ENCODE assay signal across 8 cellular contexts in the genomic region with DNA sequence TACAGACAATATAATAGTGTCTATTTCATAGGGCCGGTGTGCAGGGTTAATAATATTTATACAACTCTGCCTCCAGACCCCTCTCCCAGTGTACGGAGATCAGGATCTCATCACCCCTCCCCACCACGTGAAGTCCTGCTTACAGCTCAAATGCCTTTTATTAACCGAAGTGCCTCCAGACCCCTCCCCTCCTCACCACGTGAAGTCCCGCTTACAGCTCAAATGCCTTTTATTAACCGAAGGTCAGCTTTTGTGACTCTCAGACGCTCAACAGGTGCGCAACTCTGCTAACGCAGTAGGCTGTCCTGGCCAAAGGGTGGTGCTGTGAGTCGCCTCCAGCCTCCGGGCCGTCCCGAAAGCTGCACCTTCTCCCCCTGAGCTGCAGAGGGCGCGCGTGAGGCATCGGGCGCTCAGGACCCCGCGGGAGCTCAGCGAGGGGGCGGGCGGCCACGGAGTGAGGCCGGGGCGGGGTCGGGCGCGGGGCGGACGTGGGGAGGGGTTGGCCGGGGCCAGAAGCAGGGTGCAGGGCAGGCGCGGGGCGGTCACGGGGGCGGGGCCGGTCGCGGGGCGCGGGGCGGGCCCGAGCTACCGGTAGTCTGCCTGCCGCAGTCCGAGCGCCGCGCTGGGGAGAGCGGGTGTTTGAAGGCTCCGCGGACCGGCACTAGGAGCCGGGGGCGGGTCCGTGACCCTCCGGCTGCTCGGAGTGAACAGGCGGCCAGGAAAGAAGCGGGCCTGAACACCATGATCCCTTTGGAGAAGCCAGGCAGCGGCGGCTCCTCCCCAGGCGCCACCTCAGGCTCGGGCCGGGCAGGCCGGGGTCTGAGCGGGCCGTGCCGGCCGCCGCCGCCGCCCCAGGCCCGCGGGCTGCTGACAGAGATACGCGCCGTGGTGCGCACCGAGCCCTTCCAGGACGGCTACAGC. TPM values are rescaled to one million over a fixed set of nuclear protein-coding genes. Genes with fewer than 3 reads are reported as not detected.
DNase-seq lines count a peak whose midpoint lies in the region; ATAC-seq and TF ChIP-seq lines count a peak whose summit lies in the region.

TSS of gene STK17A (plus strand) at position 606 of the 921 bp plus-strand sequence. CDS start at position 742, 136 bp downstream.

- no peaks in the 10 kb centered on the region for H3K36me3 ChIP-seq in esophagus squamous epithelium

- no peaks in the 10 kb centered on the region for H3K9me3 Mint-ChIP-seq in activated T-cell treated with anti-CD3 and anti-CD28 coated beads, Interleukin-2, amount 50 U/mL, for 4 hours
- no peaks in the 10 kb centered on the region for H3K9me3 Mint-ChIP-seq in stimulated activated effector memory CD8-positive, alpha-beta T cell treated with anti-CD3 and anti-CD28 coated beads, Interleukin-12 subunit alpha, Interleukin-12 subunit beta, amount 100 ng/mL, for 72 hours

- peaks cover 2% of the 10 kb centered on the region for H3K36me3 Mint-ChIP-seq in activated T-cell treated with anti-CD3 and anti-CD28 coated beads, Interleukin-2, amount 50 U/mL, for 4 hours (ENCODE audit: insufficient read depth)
- peaks cover 37% of the 10 kb centered on the region for H3K36me3 Mint-ChIP-seq in stimulated activated effector memory CD8-positive, alpha-beta T cell treated with anti-CD3 and anti-CD28 coated beads, Interleukin-12 subunit alpha, Interleukin-12 subunit beta, amount 100 ng/mL, for 72 hours

- peaks cover 0 to 9% (median 0%) of the 10 kb centered on the region in 4 donors for H3K27me3 ChIP-seq in esophagus squamous epithelium

- H3K4me3 ChIP-seq in esophagus squamous epithelium: peak within 1 kb of the TSS; percentile 91 to 93 (median 92)

- intact Hi-C loops in esophagus squamous epithelium (cut with DNase I): loop anchor here (5.0 to 10.0 kb wide), 3 partner anchors 62 to 252 kb away; no protein-coding TSS in a partner anchor

- H3K27ac Mint-ChIP-seq in stimulated activated effector memory CD8-positive, alpha-beta T cell treated with anti-CD3 and anti-CD28 coated beads, Interleukin-12 subunit alpha, Interleukin-12 subunit beta, amount 100 ng/mL, for 72 hours: peak within 1 kb of the TSS; percentile 94

- peak within 1 kb of the TSS; percentile 96 for H3K4me3 Mint-ChIP-seq in activated T-cell treated with anti-CD3 and anti-CD28 coated beads, Interleukin-2, amount 50 U/mL, for 4 hours
- peak within 1 kb of the TSS; percentile 91 for H3K4me3 Mint-ChIP-seq in stimulated activated effector memory CD8-positive, alpha-beta T cell treated with anti-CD3 and anti-CD28 coated beads, Interleukin-12 subunit alpha, Interleukin-12 subunit beta, amount 100 ng/mL, for 72 hours

- H3K27me3 Mint-ChIP-seq in activated T-cell treated with anti-CD3 and anti-CD28 coated beads, Interleukin-2, amount 50 U/mL, for 4 hours (ENCODE audit: low read depth): peaks cover 4% of the 10 kb centered on the region

- WGBS in esophagus squamous epithelium, 2 donors: 2 to 8% methylated on average over 4 to 8 of the region's 83 CpGs

- H3K4me1 ChIP-seq in esophagus squamous epithelium: peaks cover 9 to 42% (median 18%) of the 10 kb centered on the region in 3 donors

- peak; percentile 95 to 100 (median 100) for TF ChIP-seq CTCF in esophagus squamous epithelium (IDR thresholded peaks at IDR 0.05)

- H3K4me1 Mint-ChIP-seq in activated T-cell treated with anti-CD3 and anti-CD28 coated beads, Interleukin-2, amount 50 U/mL, for 4 hours (ENCODE audit: low read depth): peaks cover 24% of the 10 kb centered on the region
- H3K4me1 Mint-ChIP-seq in stimulated activated effector memory CD8-positive, alpha-beta T cell treated with anti-CD3 and anti-CD28 coated beads, Interleukin-12 subunit alpha, Interleukin-12 subunit beta, amount 100 ng/mL, for 72 hours: peaks cover 29% of the 10 kb centered on the region

- ATAC-seq in GM21576 (IDR thresholded peaks at IDR 0.05; ENCODE audit: unreplicated experiment): peak; percentile 59
- peak; percentile 77 to 82 for ATAC-seq in activated T-cell treated with anti-CD3 and anti-CD28 coated beads, Interleukin-2, amount 50 U/mL, for 4 hours
- peak; percentile 89 for ATAC-seq in stimulated activated effector memory CD8-positive, alpha-beta T cell treated with anti-CD3 and anti-CD28 coated beads, Interleukin-12 subunit alpha, Interleukin-12 subunit beta, amount 100 ng/mL, for 72 hours

- DNase-seq in DMS53 (lab: John Stamatoyannopoulos, UW): peak; percentile 96
- DNase-seq in activated T-cell treated with anti-CD3 and anti-CD28 coated beads, Interleukin-2, amount 50 U/mL, for 4 hours: peak; percentile 94
- peak; percentile 67 for DNase-seq in esophagus squamous epithelium (lab: John Stamatoyannopoulos, UW)
- peak; percentile 96 for DNase-seq in myocyte (ENCODE audit: low read depth)
- peak; percentile 97 for DNase-seq in stimulated activated effector memory CD8-positive, alpha-beta T cell treated with anti-CD3 and anti-CD28 coated beads, Interleukin-12 subunit alpha, Interleukin-12 subunit beta, amount 100 ng/mL, for 72 hours (ENCODE audit: low spot score in 2 of 2)

- H3K9me3 ChIP-seq in esophagus squamous epithelium: no peaks in the 10 kb centered on the region

- no peak; the same call in 1 of the 2 replicates for TF ChIP-seq EP300 in Ishikawa (IDR thresholded peaks at IDR 0.05; ENCODE audit: borderline replicate concordance)

- peak in 3 of 4 donors; percentile 60 to 93 (median 90) for TF ChIP-seq POLR2A in esophagus squamous epithelium (IDR thresholded peaks at IDR 0.05)

- H3K27ac ChIP-seq in esophagus squamous epithelium: peak within 1 kb of the TSS; percentile 94 to 99 (median 96)

- TF ChIP-seq RAD21 in Ishikawa (IDR thresholded peaks at IDR 0.05; ENCODE audit: low read depth): peak; percentile 95

TF ChIP-seq in Ishikawa, 13 proteins besides CTCF, POLR2A, EP300 and RAD21 (continues in another document):
- TF ChIP-seq CREB1 (IDR thresholded peaks at IDR 0.05; ENCODE audit: low read depth) (no peak), TCF12 (IDR thresholded peaks at IDR 0.05; ENCODE audit: low read depth) (0 out of 2 replicates have a peak, but pooled peaks have one; percentile 22), CEBPB (IDR thresholded peaks at IDR 0.05) (no peak), TEAD4 (IDR thresholded peaks at IDR 0.05) (0 out of 2 replicates have a peak, but pooled peaks have one; percentile 12)
- TF ChIP-seq, protein P1, sequence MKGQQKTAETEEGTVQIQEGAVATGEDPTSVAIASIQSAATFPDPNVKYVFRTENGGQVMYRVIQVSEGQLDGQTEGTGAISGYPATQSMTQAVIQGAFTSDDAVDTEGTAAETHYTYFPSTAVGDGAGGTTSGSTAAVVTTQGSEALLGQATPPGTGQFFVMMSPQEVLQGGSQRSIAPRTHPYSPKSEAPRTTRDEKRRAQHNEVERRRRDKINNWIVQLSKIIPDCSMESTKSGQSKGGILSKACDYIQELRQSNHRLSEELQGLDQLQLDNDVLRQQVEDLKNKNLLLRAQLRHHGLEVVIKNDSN (IDR thresholded peaks at IDR 0.05): no peak

TF ChIP-seq in PFSK-1, 5 proteins besides CTCF, POLR2A, EP300 and RAD21:
- peak; percentile 92 for TF ChIP-seq FOXP2 (optimal IDR thresholded peaks at IDR 0.05; ENCODE audit: borderline replicate concordance, extremely low read depth, extremely low read length, insufficient read depth)
- TF ChIP-seq POLR2AphosphoS5 (IDR thresholded peaks at IDR 0.05; ENCODE audit: low read depth, low read length): peak; percentile 81
- peak; percentile 34; the same call in 1 of the 2 replicates for TF ChIP-seq SIN3A (IDR thresholded peaks at IDR 0.05; ENCODE audit: borderline replicate concordance, insufficient read depth, low read length)
- peak; percentile 84; the same call in 1 of the 2 replicates for TF ChIP-seq TAF1 (IDR thresholded peaks at IDR 0.05; ENCODE audit: borderline replicate concordance, insufficient read depth, low read length)
- TF ChIP-seq REST (IDR thresholded peaks at IDR 0.05; ENCODE audit: insufficient read depth in 1 of 2, low read depth in 2 of 2, low read length in 2 of 2): peak in 1 of 2 experiments; percentile 43; a peak in 1 of 4 replicates

RNA-seq across cellular contexts. Expression of gene STK17A, which starts in this region (rescaled TPM):
- 5.6 TPM for polyA plus RNA-seq in PFSK-1 (2012; ENCODE audit: insufficient read length, low read depth)
- 10 to 100 TPM; 32.0 to 40.1 (median 33.3) TPM for total RNA-seq in activated T-cell treated with anti-CD3 and anti-CD28 coated beads, Interleukin-2, amount 50 U/mL, for 4 hours
- total RNA-seq in esophagus squamous epithelium (10 to 100 TPM; 21.9 to 34.4 (median 22.8) TPM), myocyte (17.7 and 19.9 TPM in 2 replicates)
- polyA plus RNA-seq in myocyte (2012): 14.6 TPM

Comparison
In these comparisons a context has a peak if more than half of its experiments do, and no peak if none do; other contexts are left out.
1. Peak in every context shown above with its lines: DNase-seq, ATAC-seq, H3K4me3 ChIP-seq and H3K27ac ChIP-seq.